In the genomic region with DNA sequence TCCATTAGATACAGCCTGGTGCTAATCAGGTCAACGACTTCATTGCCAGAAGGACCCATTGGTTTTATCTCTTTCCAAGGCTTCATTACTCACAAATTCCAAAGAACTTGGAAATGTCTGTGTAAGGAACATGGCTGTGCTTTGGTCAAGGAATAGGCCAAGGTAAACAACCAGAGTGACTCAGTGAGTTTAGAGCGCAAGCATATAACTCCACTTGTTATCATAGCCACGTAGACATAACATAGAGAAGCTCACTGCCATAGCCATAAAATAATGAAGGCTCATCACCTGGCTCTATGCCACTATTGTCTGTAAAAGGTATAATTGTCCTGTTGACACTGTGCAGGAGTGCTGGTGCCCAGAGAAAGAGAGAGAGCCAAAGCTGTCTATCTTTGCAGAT, we compare ENCODE assay signal across 19 cellular contexts.
DNase-seq lines count a peak whose midpoint lies in the region; ATAC-seq, FAIRE-seq and TF ChIP-seq lines count a peak whose summit lies in the region.
"Had no signal": no experiment of that assay in that cellular context is flagged by ENCODE, and none has a peak within 500 bp of the region (broad histone marks: within the 10 kb centered on the region; RNA-seq: fewer than 3 reads in every experiment).

No MANE protein-coding gene starts in this region.

- POLR2A ChIA-PET in SK-N-SH (lab: Yijun Ruan, JAX) (no interaction called here), HepG2 (lab: Yijun Ruan, JAX) (no interaction called here)

- no peak for TF ChIP-seq RAD21 in SK-N-SH (IDR thresholded peaks at IDR 0.05; ENCODE audit: low read length)
- TF ChIP-seq RAD21 in HepG2 (CRISPR knock-in tag; IDR thresholded peaks at IDR 0.05), result no peak

- H2AFZ ChIP-seq in SK-N-SH (ENCODE audit: low read depth), result no peak overlapping the region
- H2AFZ ChIP-seq in fibroblast of lung (ENCODE audit: low read length), result no peak overlapping the region
- no peak overlapping the region for H2AFZ ChIP-seq in HepG2 (ENCODE audit: low read length)

- DNase-seq in SK-N-SH (no peak), NCI-H748 treated with DMSO at 0.1 percent for 48 hours (lab: John Stamatoyannopoulos, UW) (peak; percentile 48), fibroblast of lung (ENCODE audit: low read depth in 2 of 2) (peak; percentile 25 to 95), thoracic aorta (ENCODE audit: low spot score) (no peak), SW 1271 (lab: John Stamatoyannopoulos, UW) (no peak), HepG2 (ENCODE audit: low spot score) (no peak)
- DNase-seq: activated CD4-positive, alpha-beta T cell treated with anti-CD3 and anti-CD28 coated beads, Interleukin-2, amount 10 ng/mL, durations not matched to agents 7 days and 5 days; activated gamma-delta T cell; CD4-positive, alpha-beta memory T cell; foreskin keratinocyte; NCI-H1092; NCI-H774; Peyer's patch; testis had no signal

- H3K4me3 ChIP-seq in SK-N-SH (ENCODE audit: low read depth in 2 of 2, low read length in 1 of 2) (no peak overlapping the region), fibroblast of lung (replicated peaks in 1 of 4; ENCODE audit: control extremely low read depth in 1 of 4, insufficient read depth in 1 of 4, low read depth in 3 of 4, low read length in 4 of 4) (no peak overlapping the region), thoracic aorta (no peak overlapping the region), HepG2 (replicated peaks in 1 of 3; ENCODE audit: insufficient read depth in 1 of 3, low read depth in 2 of 3, low read length in 3 of 3) (no peak overlapping the region)
- H3K4me3 ChIP-seq: adrenal gland, Peyer's patch, testis had no signal

- peak overlapping the region in 1 of 2 experiments; percentile 32; a peak in 1 of 4 replicates for H3K27ac ChIP-seq in SK-N-SH (ENCODE audit: low read depth in 2 of 2, low read length in 1 of 2)
- H3K27ac ChIP-seq in fibroblast of lung (ENCODE audit: insufficient read depth, low read length), result no peak overlapping the region
- H3K27ac ChIP-seq in thoracic aorta, result peak overlapping the region in 1 of 2 donors; percentile 1
- no peak overlapping the region for H3K27ac ChIP-seq in HepG2 (ENCODE audit: extremely low read length, insufficient read depth, low read length)
- H3K27ac ChIP-seq: foreskin keratinocyte, Peyer's patch, testis had no signal

- intact Hi-C loops in HepG2 (cut with micrococcal nuclease; ENCODE audit: unreplicated experiment), result no loop called here

- ATAC-seq in SK-N-SH treated with all-trans-retinoic acid at 6 μM for 48 hours, result no peak
- peak; percentile 76 for ATAC-seq in thoracic aorta (ENCODE audit: insufficient number of reproducible peaks, low FRiP score, low read depth)
- no peak for ATAC-seq in HepG2
- ATAC-seq in GM18519 (IDR thresholded peaks at IDR 0.05; ENCODE audit: low FRiP score, unreplicated experiment), result no peak
- ATAC-seq: foreskin keratinocyte had no signal

- CTCF ChIA-PET in SK-N-SH (lab: Yijun Ruan, JAX) (no interaction called here), HepG2 (lab: Yijun Ruan, JAX; ENCODE audit: low intra/inter-chr PET ratio, low total read pairs) (no interaction called here)

- TF ChIP-seq CTCF in SK-N-SH (IDR thresholded peaks at IDR 0.05) (no peak), fibroblast of lung (conservative IDR thresholded peaks at IDR 0.05 in 1 of 2, IDR thresholded peaks at IDR 0.05 in 1 of 2; ENCODE audit: low read depth in 1 of 2, low read length in 2 of 2) (no peak), thoracic aorta (IDR thresholded peaks at IDR 0.05) (no peak), HepG2 (CRISPR knock-in tag; IDR thresholded peaks at IDR 0.05) (no peak)

- H3K27me3 ChIP-seq in SK-N-SH (ENCODE audit: insufficient read depth), result no peaks in the 10 kb centered on the region
- no peaks in the 10 kb centered on the region for H3K27me3 ChIP-seq in fibroblast of lung (ENCODE audit: control insufficient read depth, insufficient read depth, low read length)
- no peaks in the 10 kb centered on the region for H3K27me3 ChIP-seq in thoracic aorta (replicated peaks; ENCODE audit: insufficient read depth)
- H3K27me3 ChIP-seq in HepG2 (ENCODE audit: control insufficient read depth in 1 of 2, insufficient read depth in 2 of 2, low read length in 2 of 2), result no peaks in the 10 kb centered on the region; a peak in 2 of 5 replicates
- H3K27me3 ChIP-seq: adrenal gland, foreskin keratinocyte, Peyer's patch, testis had no signal

- H3K9ac ChIP-seq in SK-N-SH (no peak overlapping the region; the same call in 1 of the 2 replicates), fibroblast of lung (ENCODE audit: insufficient read depth, low read length) (no peak overlapping the region), HepG2 (ENCODE audit: insufficient read depth, low read depth, low read length) (no peak overlapping the region)

- H3K36me3 ChIP-seq in SK-N-SH (replicated peaks in 1 of 2; ENCODE audit: control insufficient read depth in 1 of 2, insufficient read depth in 2 of 2, low read length in 1 of 2), result no peaks in the 10 kb centered on the region
- H3K36me3 ChIP-seq in fibroblast of lung (ENCODE audit: control insufficient read depth, insufficient read depth, low read length), result no peaks in the 10 kb centered on the region
- no peaks in the 10 kb centered on the region for H3K36me3 ChIP-seq in thoracic aorta
- H3K36me3 ChIP-seq in HepG2 (replicated peaks in 1 of 2; ENCODE audit: control insufficient read depth in 1 of 2, insufficient read depth in 2 of 2, low read length in 2 of 2), result no peaks in the 10 kb centered on the region
- H3K36me3 ChIP-seq: adrenal gland, Peyer's patch had no signal

- H3K79me2 ChIP-seq in SK-N-SH (ENCODE audit: insufficient read depth) (no peaks in the 10 kb centered on the region), fibroblast of lung (ENCODE audit: control insufficient read depth, insufficient read depth, low read length) (no peaks in the 10 kb centered on the region), HepG2 (ENCODE audit: insufficient read depth, low read length) (no peaks in the 10 kb centered on the region)

- 24% methylated on average over 3 of the region's 3 CpGs for WGBS in SK-N-SH (ENCODE audit: low lambda C conversion rate)
- 26% methylated on average over 3 of the region's 3 CpGs for WGBS in HepG2 (ENCODE audit: low lambda C conversion rate)

- TF ChIP-seq POLR2A in HepG2 (IDR thresholded peaks at IDR 0.05; ENCODE audit: insufficient read depth in 1 of 2, low read depth in 2 of 2, low read length in 2 of 2), result no peak

- no peaks in the 10 kb centered on the region for H3K9me2 ChIP-seq in SK-N-SH

- TF ChIP-seq EP300 in SK-N-SH (IDR thresholded peaks at IDR 0.05; ENCODE audit: borderline replicate concordance in 1 of 2, low read depth in 1 of 2, low read length in 1 of 2) (no peak), HepG2 (IDR thresholded peaks at IDR 0.05; ENCODE audit: low read depth in 2 of 2, low read length in 2 of 2) (no peak), HepG2 (CRISPR knock-in tag; IDR thresholded peaks at IDR 0.05; ENCODE audit: borderline replicate concordance) (no peak)

- no peak for FAIRE-seq in HepG2 (lab: Jason Lieb, UNC)
- FAIRE-seq: H54, TTC549 had no signal

- in situ Hi-C loops in HepG2 (cut with HindIII; ENCODE audit: extremely low pct_ligation_motif_present, low pct_unique_long_range_greater_than_20kb), result no loop called here

- H3K4me2 ChIP-seq in SK-N-SH (no peak overlapping the region), fibroblast of lung (ENCODE audit: extremely low read depth, insufficient read depth, low read length) (no peak overlapping the region), HepG2 (ENCODE audit: low read depth, low read length) (no peak overlapping the region)

- H3K4me1 ChIP-seq in SK-N-SH (ENCODE audit: control insufficient read depth in 1 of 2, insufficient read depth in 2 of 2, low read depth in 1 of 2, low read length in 1 of 2) (peaks cover 0 to 7% of the 10 kb centered on the region in 2 experiments; a peak in 2 of 4 replicates), fibroblast of lung (ENCODE audit: control insufficient read depth, extremely low read depth, insufficient read depth, low read length) (no peaks in the 10 kb centered on the region), thoracic aorta (ENCODE audit: control insufficient read depth in 1 of 2, low read depth in 2 of 2) (peaks cover 23 to 25% of the 10 kb centered on the region in 2 donors), HepG2 (ENCODE audit: insufficient read depth, low read length) (no peaks in the 10 kb centered on the region)
- H3K4me1 ChIP-seq: foreskin keratinocyte, Peyer's patch, testis had no signal

- no peaks in the 10 kb centered on the region for H3F3A ChIP-seq in SK-N-SH (replicated peaks; ENCODE audit: insufficient read depth)

- no peaks in the 10 kb centered on the region for H3K9me3 ChIP-seq in SK-N-SH
- H3K9me3 ChIP-seq in fibroblast of lung (ENCODE audit: control insufficient read depth, insufficient read depth, low read depth, low read length), result no peaks in the 10 kb centered on the region
- H3K9me3 ChIP-seq in thoracic aorta, result no peaks in the 10 kb centered on the region
- H3K9me3 ChIP-seq in HepG2 (ENCODE audit: low read length), result no peaks in the 10 kb centered on the region
- H3K9me3 ChIP-seq: adrenal gland, Peyer's patch, testis had no signal

- H4K20me1 ChIP-seq in SK-N-SH (ENCODE audit: insufficient read depth), result no peaks in the 10 kb centered on the region
- H4K20me1 ChIP-seq in fibroblast of lung (ENCODE audit: control insufficient read depth, extremely low read depth, insufficient read depth, low read length), result no peaks in the 10 kb centered on the region
- H4K20me1 ChIP-seq in HepG2 (ENCODE audit: insufficient read depth, low read length), result no peaks in the 10 kb centered on the region

- no TSS peak for BruUV-seq in HepG2 (replicated peaks; lab: Mats Ljungman, UMichigan)

TF ChIP-seq in SK-N-SH, 30 proteins besides CTCF, POLR2A, EP300 and RAD21 (continues in another document):
- TF ChIP-seq JUND (IDR thresholded peaks at IDR 0.05) (no peak), MEF2A (IDR thresholded peaks at IDR 0.05; ENCODE audit: borderline replicate concordance, low read depth) (no peak)

TF ChIP-seq in HepG2, 621 proteins besides CTCF, POLR2A, EP300 and RAD21 (continues in another document):
- TF ChIP-seq, protein P1, sequence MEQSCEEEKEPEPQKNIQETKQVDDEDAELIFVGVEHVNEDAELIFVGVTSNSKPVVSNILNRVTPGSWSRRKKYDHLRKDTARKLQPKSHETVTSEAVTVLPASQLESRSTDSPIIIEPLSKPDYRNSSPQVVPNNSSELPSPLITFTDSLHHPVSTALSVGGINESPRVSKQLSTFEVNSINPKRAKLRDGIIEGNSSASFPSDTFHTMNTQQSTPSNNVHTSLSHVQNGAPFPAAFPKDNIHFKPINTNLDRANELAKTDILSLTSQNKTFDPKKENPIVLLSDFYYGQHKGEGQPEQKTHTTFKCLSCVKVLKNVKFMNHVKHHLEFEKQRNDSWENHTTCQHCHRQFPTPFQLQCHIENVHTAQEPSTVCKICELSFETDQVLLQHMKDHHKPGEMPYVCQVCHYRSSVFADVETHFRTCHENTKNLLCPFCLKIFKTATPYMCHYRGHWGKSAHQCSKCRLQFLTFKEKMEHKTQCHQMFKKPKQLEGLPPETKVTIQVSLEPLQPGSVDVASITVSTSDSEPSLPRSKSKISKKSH (CRISPR knock-in tag; IDR thresholded peaks at IDR 0.05; ENCODE audit: borderline replicate concordance), result no peak
- TF ChIP-seq FOXK1 (CRISPR knock-in tag; IDR thresholded peaks at IDR 0.05; ENCODE audit: borderline replicate concordance, low read depth) (no peak), SPEN (CRISPR knock-in tag; IDR thresholded peaks at IDR 0.05; ENCODE audit: low read depth) (no peak), MTA1 (CRISPR knock-in tag; IDR thresholded peaks at IDR 0.05; ENCODE audit: borderline replicate concordance) (no peak)

Comparison
In these comparisons a context has a peak if more than half of its experiments do, and no peak if none do; other contexts are left out.
1. DNase-seq: peak in NCI-H748 treated with DMSO at 0.1 percent for 48 hours (single experiment) and fibroblast of lung (2 of 2); none in SK-N-SH (single experiment), thoracic aorta (single experiment), SW 1271 (0 of 2) and HepG2 (single experiment).